ENCODE assay signal across 8 cellular contexts in genomic region chr11:65572356-65573043, GRCh38. TPM values are rescaled to one million over a fixed set of nuclear protein-coding genes. Genes with fewer than 3 reads are reported as not detected.
DNase-seq lines count a peak whose midpoint lies in the region; ATAC-seq and TF ChIP-seq lines count a peak whose summit lies in the region.

Gene FAM89B (plus strand): TSS chr11:65572538. CDS start chr11:65572670, 132 bp downstream.

- H3K9ac ChIP-seq in ES-I3 (ENCODE audit: low read depth, low read length) = peak within 1 kb of the TSS; percentile 62; the same call in 1 of the 2 replicates

- no peaks in the 10 kb centered on the region for H3K27me3 ChIP-seq in upper lobe of left lung

- no peaks in the 10 kb centered on the region for H3K9me3 Mint-ChIP-seq in T-helper 2 cell treated with Interferon-gamma antibody and Interleukin-4, amounts not matched to agents 5 μg/mL and 100 μg/mL, for 36 hours
- no peaks in the 10 kb centered on the region for H3K9me3 Mint-ChIP-seq in progenitor cell of endocrine pancreas (ENCODE audit: low read depth)

- peaks cover 47% of the 10 kb centered on the region for H3K4me1 Mint-ChIP-seq in T-helper 2 cell treated with Interferon-gamma antibody and Interleukin-4, amounts not matched to agents 5 μg/mL and 100 μg/mL, for 36 hours (ENCODE audit: low read depth)
- H3K4me1 Mint-ChIP-seq in progenitor cell of endocrine pancreas (ENCODE audit: low read depth) = peaks cover 41% of the 10 kb centered on the region

- H3K27ac ChIP-seq in upper lobe of left lung = peak within 1 kb of the TSS; percentile 93 to 98 (median 94)

- TF ChIP-seq CTCF in progenitor cell of endocrine pancreas (IDR thresholded peaks at IDR 0.05; ENCODE audit: unreplicated experiment) (no peak), upper lobe of left lung (IDR thresholded peaks at IDR 0.05) (peak in 1 of 6 experiments; percentile 22)

- ATAC-seq in left cardiac atrium (peak; percentile 13 to 16), upper lobe of left lung (ENCODE audit: low FRiP score in 2 of 2) (peak in 1 of 2 donors; percentile 50), HG02973 (IDR thresholded peaks at IDR 0.05; ENCODE audit: unreplicated experiment) (no peak)

- peak within 1 kb of the TSS; percentile 40 to 93 (median 86) for H3K4me3 ChIP-seq in upper lobe of left lung

- peak within 1 kb of the TSS; percentile 100 for H3K4me3 Mint-ChIP-seq in T-helper 2 cell treated with Interferon-gamma antibody and Interleukin-4, amounts not matched to agents 5 μg/mL and 100 μg/mL, for 36 hours
- peak within 1 kb of the TSS; percentile 98 for H3K4me3 Mint-ChIP-seq in progenitor cell of endocrine pancreas (ENCODE audit: low read depth)

- peak; percentile 64 for DNase-seq in NCI-H1092 (lab: John Stamatoyannopoulos, UW)
- peak; percentile 88 for DNase-seq in T-helper 2 cell treated with Interferon-gamma antibody and Interleukin-4, amounts not matched to agents 5 μg/mL and 100 μg/mL, for 36 hours (ENCODE audit: low spot score)
- DNase-seq in amygdala (lab: John Stamatoyannopoulos, UW) = peak in 55 of 56 donors; percentile 27 to 92 (median 77)
- peak; percentile 95 for DNase-seq in left cardiac atrium
- DNase-seq in progenitor cell of endocrine pancreas (ENCODE audit: low spot score, unreplicated experiment) = peak; percentile 54
- peak; percentile 92 to 95 for DNase-seq in upper lobe of left lung

- no peak for TF ChIP-seq EP300 in upper lobe of left lung (IDR thresholded peaks at IDR 0.05)

- peaks cover 19% of the 10 kb centered on the region; the same call in 1 of the 2 replicates for H3K4me1 ChIP-seq in ES-I3 (ENCODE audit: insufficient read depth, low read length)
- peaks cover 62 to 84% (median 71%) of the 10 kb centered on the region in 4 donors for H3K4me1 ChIP-seq in upper lobe of left lung

- peak in 2 of 4 donors; percentile 77 to 80 for TF ChIP-seq POLR2A in upper lobe of left lung (IDR thresholded peaks at IDR 0.05)

- H3K9me3 ChIP-seq in ES-I3 (ENCODE audit: control insufficient read depth, insufficient read depth, low read length) = no peaks in the 10 kb centered on the region
- H3K9me3 ChIP-seq in upper lobe of left lung = no peaks in the 10 kb centered on the region

- H3K27me3 Mint-ChIP-seq in T-helper 2 cell treated with Interferon-gamma antibody and Interleukin-4, amounts not matched to agents 5 μg/mL and 100 μg/mL, for 36 hours (ENCODE audit: low read depth) = no peaks in the 10 kb centered on the region
- peaks cover 16% of the 10 kb centered on the region for H3K27me3 Mint-ChIP-seq in progenitor cell of endocrine pancreas

- peak within 1 kb of the TSS; percentile 93 for H3K27ac Mint-ChIP-seq in T-helper 2 cell treated with Interferon-gamma antibody and Interleukin-4, amounts not matched to agents 5 μg/mL and 100 μg/mL, for 36 hours
- peak within 1 kb of the TSS; percentile 61 for H3K27ac Mint-ChIP-seq in progenitor cell of endocrine pancreas

- peaks cover 24% of the 10 kb centered on the region for H3K36me3 Mint-ChIP-seq in T-helper 2 cell treated with Interferon-gamma antibody and Interleukin-4, amounts not matched to agents 5 μg/mL and 100 μg/mL, for 36 hours (ENCODE audit: low read depth)
- H3K36me3 Mint-ChIP-seq in progenitor cell of endocrine pancreas (ENCODE audit: insufficient read depth) = no peaks in the 10 kb centered on the region

- 0 to 2% methylated on average over 3 to 39 of the region's 86 CpGs for WGBS in upper lobe of left lung, 2 donors

- intact Hi-C loops in left cardiac atrium (cut with DNase I) = no loop called here

- H3K36me3 ChIP-seq in ES-I3 (ENCODE audit: insufficient read depth, low read length) (no peaks in the 10 kb centered on the region), upper lobe of left lung (peaks cover 0 to 6% (median 0%) of the 10 kb centered on the region in 4 donors)

RNA-seq across cellular contexts. Expression of gene FAM89B, which starts in this region (rescaled TPM):
- total RNA-seq in left cardiac atrium (10 to 100 TPM; 33.5 to 34.5 TPM), progenitor cell of endocrine pancreas (62.5 and 65.0 TPM in 2 replicates), upper lobe of left lung (10 to 100 TPM; 27.9 to 65.8 (median 45.3) TPM)
